8 cellular contexts compared by ENCODE assay signal in the genomic region with DNA sequence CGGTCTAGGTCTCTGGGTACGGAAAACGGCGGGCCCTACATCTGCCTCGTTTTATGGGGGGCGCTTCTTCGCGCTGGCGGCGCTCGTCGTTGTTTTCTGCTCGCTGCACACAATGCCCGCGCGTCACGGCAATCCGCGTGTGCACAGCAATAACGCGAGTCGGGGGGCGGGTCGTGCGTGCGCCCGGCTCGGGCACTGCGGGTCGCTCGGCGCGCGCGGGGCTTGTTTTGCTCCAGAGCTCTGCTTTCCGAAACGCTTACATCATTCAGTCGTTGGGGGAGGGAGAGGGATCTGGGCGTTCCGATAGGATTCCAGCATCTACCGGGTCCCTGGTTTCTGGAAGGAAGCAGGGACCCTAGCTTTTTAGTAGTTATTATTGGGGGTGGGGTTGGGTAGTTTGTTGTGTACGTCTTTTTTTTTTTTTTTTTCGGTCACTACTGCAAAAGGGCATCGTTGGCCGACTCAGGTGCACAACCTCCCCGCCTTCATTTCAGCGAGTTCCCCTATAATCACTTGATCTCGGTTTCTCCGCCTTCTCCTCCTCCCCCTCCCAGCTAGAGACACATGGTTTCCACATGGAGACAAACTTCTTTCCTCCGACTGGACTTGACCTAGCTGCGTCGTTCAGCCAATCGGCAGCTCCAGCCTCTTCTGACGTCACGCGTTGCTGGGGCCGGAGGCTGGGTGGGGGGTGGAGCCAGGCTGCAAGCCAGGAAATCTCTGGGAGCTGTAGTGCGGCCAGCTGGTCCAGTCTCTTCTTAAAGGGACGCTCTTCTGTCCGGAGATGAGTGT. TPM values are rescaled to one million over a fixed set of nuclear protein-coding genes. Genes with fewer than 3 reads are reported as not detected.
A peak's percentile ranks its signal among the peaks of the same experiment; 100 is the strongest.
DNase-seq lines count a peak whose midpoint lies in the region; ATAC-seq, FAIRE-seq and TF ChIP-seq lines count a peak whose summit lies in the region.

No MANE protein-coding gene starts in this region.

- H3K27ac Mint-ChIP-seq in activated CD4-positive, alpha-beta T cell treated with anti-CD3 and anti-CD28 coated beads for 36 hours: peak overlapping the region; percentile 96

- intact Hi-C loops in activated CD4-positive, alpha-beta T cell treated with anti-CD3 and anti-CD28 coated beads for 36 hours (cut with DNase I, micrococcal nuclease): loop anchor here (1.0 to 5.0 kb wide), 10 partner anchors 10 to 706 kb away; a partner anchor contains a TSS
- intact Hi-C loops in kidney (cut with DNase I): no loop called here

- peak; percentile 98 for FAIRE-seq in kidney (lab: Jason Lieb, UNC)

- ATAC-seq in GM19324 (IDR thresholded peaks at IDR 0.05; ENCODE audit: low FRiP score, unreplicated experiment): peak; percentile 67
- ATAC-seq in HG03457 (IDR thresholded peaks at IDR 0.05; ENCODE audit: unreplicated experiment): peak; percentile 65
- ATAC-seq in activated CD4-positive, alpha-beta T cell treated with anti-CD3 and anti-CD28 coated beads for 36 hours: peak; percentile 71

- H3K4me3 ChIP-seq in choroid plexus epithelial cell (ENCODE audit: low read depth, low read length) (peak overlapping the region; percentile 66), kidney (ENCODE audit: low read length in 2 of 2) (peak overlapping the region; percentile 72 to 74)

- peaks cover 0 to 8% of the 10 kb centered on the region in 2 donors for H3K4me1 ChIP-seq in kidney (ENCODE audit: control insufficient read depth in 1 of 2, insufficient read depth in 1 of 2, low read depth in 1 of 2, low read length in 2 of 2)

- no peaks in the 10 kb centered on the region for H3K9me3 Mint-ChIP-seq in activated CD4-positive, alpha-beta T cell treated with anti-CD3 and anti-CD28 coated beads for 36 hours (ENCODE audit: low read depth)

- CTCF ChIA-PET in activated CD4-positive, alpha-beta T cell treated with anti-CD3 and anti-CD28 coated beads for 36 hours (lab: Charles Lee): interaction anchor here (0.6 to 9.6 kb wide), 10 partner anchors 11 to 1205 kb away, joined by 3 to 154 read pairs (median 4); no protein-coding TSS in a partner anchor

- H3K36me3 Mint-ChIP-seq in activated CD4-positive, alpha-beta T cell treated with anti-CD3 and anti-CD28 coated beads for 36 hours (ENCODE audit: low read depth): peaks cover 3% of the 10 kb centered on the region

- H3K36me3 ChIP-seq in kidney (ENCODE audit: control insufficient read depth in 1 of 2, insufficient read depth in 2 of 2, low read length in 2 of 2): no peaks in the 10 kb centered on the region

- H3K9ac ChIP-seq in kidney (ENCODE audit: low read length in 2 of 2): peak overlapping the region; percentile 57 to 70

- DNase-seq in Ammon's horn (ENCODE audit: low spot score): peak; percentile 99
- peak; percentile 75 to 90 for DNase-seq in NCI-H524 (lab: John Stamatoyannopoulos, UW)
- peak; percentile 96 for DNase-seq in activated CD4-positive, alpha-beta T cell treated with anti-CD3 and anti-CD28 coated beads for 36 hours
- DNase-seq in choroid plexus epithelial cell (ENCODE audit: low read depth): peak; percentile 99
- peak; percentile 99 for DNase-seq in kidney
- peak; percentile 90 to 96 (median 90) for DNase-seq in stimulated activated CD4-positive, alpha-beta T cell treated with anti-CD3 and anti-CD28 coated beads, Interleukin-12 subunit alpha, Interleukin-12 subunit beta, amount 100 ng/mL, for 48 hours (ENCODE audit: low read depth in 2 of 3, low spot score in 1 of 3)

- H3K4me1 Mint-ChIP-seq in activated CD4-positive, alpha-beta T cell treated with anti-CD3 and anti-CD28 coated beads for 36 hours: peaks cover 53% of the 10 kb centered on the region

- H3K27me3 Mint-ChIP-seq in activated CD4-positive, alpha-beta T cell treated with anti-CD3 and anti-CD28 coated beads for 36 hours: no peaks in the 10 kb centered on the region

- H3K4me3 Mint-ChIP-seq in activated CD4-positive, alpha-beta T cell treated with anti-CD3 and anti-CD28 coated beads for 36 hours: peak overlapping the region; percentile 86

- H3K9me3 ChIP-seq in kidney (ENCODE audit: control insufficient read depth in 1 of 2, low read length in 2 of 2): no peaks in the 10 kb centered on the region

- POLR2A ChIA-PET in activated CD4-positive, alpha-beta T cell treated with anti-CD3 and anti-CD28 coated beads for 36 hours (lab: Charles Lee): interaction anchor here (0.6 to 3.7 kb wide), 8 partner anchors 9 to 151 kb away, joined by 3 to 65 read pairs (median 5); no protein-coding TSS in a partner anchor

- peak overlapping the region; percentile 81 to 85 for H3K27ac ChIP-seq in kidney (ENCODE audit: low read depth in 2 of 2, low read length in 2 of 2)

- TF ChIP-seq CTCF in choroid plexus epithelial cell (conservative IDR thresholded peaks at IDR 0.05; ENCODE audit: low read depth, low read length): no peak
- TF ChIP-seq CTCF in kidney (IDR thresholded peaks at IDR 0.05; ENCODE audit: borderline replicate concordance, extremely low read depth, insufficient read depth): no peak

RNA-seq across cellular contexts. Expression of a gene that starts 3.5 kb away (rescaled TPM):
- 10 to 100 TPM; 49.7 to 75.7 TPM for total RNA-seq in activated CD4-positive, alpha-beta T cell treated with anti-CD3 and anti-CD28 coated beads for 36 hours
- total RNA-seq in kidney: 29.0 TPM
- polyA plus RNA-seq in kidney (ENCODE audit: insufficient read depth, low read depth, low replicate concordance): 27.6 TPM

Comparison
In these comparisons a context has a peak if more than half of its experiments do, and no peak if none do; other contexts are left out.
1. Peak in every context shown above with its lines: DNase-seq, ATAC-seq, H3K4me3 ChIP-seq and H3K27ac ChIP-seq.